Comparison of ENCODE assay signal across 1 cellular context in the genomic region with DNA sequence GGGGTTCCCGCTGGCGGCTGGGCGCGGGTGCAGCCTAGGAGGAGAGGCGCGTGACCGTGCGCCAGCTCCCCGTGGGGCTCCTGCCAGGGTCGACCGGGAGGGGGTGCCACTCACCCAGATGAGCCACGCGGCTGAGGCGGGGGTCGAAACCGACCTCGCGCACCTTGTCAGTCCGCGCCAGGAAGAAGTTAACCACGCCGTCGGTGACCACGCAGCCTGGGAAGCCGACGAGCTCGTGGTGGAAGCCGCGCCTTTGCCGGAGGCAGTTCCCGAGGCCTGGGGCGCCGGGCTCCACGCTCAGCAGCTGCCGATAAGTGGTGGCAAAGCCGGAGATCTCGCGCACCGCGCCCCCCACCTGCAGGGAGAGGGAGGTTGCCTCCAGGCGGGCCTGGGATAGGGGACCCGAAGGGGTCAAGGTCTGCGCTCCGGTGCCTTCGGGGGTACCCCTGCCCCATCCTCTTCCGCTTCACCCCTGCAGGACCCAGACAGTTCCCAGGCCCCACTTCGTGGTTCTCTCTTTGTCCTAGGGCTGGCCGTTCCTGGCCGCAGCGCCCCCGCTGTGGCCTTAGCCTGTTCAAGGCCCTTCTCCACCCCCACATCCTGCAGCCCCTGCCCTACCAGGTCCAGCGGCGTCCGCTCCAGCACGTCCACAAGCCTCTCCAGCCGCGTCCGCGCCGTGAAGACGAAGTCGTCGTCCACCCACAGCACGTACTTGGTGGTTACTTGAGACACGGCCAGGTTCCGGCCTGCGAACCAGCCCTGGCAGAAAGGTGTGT.
TF ChIP-seq lines count a peak whose summit lies in the region.

No MANE protein-coding gene starts in this region.

TF ChIP-seq in GM23338, 12 proteins besides CTCF, POLR2A, EP300 and RAD21:
- TF ChIP-seq, protein P1, sequence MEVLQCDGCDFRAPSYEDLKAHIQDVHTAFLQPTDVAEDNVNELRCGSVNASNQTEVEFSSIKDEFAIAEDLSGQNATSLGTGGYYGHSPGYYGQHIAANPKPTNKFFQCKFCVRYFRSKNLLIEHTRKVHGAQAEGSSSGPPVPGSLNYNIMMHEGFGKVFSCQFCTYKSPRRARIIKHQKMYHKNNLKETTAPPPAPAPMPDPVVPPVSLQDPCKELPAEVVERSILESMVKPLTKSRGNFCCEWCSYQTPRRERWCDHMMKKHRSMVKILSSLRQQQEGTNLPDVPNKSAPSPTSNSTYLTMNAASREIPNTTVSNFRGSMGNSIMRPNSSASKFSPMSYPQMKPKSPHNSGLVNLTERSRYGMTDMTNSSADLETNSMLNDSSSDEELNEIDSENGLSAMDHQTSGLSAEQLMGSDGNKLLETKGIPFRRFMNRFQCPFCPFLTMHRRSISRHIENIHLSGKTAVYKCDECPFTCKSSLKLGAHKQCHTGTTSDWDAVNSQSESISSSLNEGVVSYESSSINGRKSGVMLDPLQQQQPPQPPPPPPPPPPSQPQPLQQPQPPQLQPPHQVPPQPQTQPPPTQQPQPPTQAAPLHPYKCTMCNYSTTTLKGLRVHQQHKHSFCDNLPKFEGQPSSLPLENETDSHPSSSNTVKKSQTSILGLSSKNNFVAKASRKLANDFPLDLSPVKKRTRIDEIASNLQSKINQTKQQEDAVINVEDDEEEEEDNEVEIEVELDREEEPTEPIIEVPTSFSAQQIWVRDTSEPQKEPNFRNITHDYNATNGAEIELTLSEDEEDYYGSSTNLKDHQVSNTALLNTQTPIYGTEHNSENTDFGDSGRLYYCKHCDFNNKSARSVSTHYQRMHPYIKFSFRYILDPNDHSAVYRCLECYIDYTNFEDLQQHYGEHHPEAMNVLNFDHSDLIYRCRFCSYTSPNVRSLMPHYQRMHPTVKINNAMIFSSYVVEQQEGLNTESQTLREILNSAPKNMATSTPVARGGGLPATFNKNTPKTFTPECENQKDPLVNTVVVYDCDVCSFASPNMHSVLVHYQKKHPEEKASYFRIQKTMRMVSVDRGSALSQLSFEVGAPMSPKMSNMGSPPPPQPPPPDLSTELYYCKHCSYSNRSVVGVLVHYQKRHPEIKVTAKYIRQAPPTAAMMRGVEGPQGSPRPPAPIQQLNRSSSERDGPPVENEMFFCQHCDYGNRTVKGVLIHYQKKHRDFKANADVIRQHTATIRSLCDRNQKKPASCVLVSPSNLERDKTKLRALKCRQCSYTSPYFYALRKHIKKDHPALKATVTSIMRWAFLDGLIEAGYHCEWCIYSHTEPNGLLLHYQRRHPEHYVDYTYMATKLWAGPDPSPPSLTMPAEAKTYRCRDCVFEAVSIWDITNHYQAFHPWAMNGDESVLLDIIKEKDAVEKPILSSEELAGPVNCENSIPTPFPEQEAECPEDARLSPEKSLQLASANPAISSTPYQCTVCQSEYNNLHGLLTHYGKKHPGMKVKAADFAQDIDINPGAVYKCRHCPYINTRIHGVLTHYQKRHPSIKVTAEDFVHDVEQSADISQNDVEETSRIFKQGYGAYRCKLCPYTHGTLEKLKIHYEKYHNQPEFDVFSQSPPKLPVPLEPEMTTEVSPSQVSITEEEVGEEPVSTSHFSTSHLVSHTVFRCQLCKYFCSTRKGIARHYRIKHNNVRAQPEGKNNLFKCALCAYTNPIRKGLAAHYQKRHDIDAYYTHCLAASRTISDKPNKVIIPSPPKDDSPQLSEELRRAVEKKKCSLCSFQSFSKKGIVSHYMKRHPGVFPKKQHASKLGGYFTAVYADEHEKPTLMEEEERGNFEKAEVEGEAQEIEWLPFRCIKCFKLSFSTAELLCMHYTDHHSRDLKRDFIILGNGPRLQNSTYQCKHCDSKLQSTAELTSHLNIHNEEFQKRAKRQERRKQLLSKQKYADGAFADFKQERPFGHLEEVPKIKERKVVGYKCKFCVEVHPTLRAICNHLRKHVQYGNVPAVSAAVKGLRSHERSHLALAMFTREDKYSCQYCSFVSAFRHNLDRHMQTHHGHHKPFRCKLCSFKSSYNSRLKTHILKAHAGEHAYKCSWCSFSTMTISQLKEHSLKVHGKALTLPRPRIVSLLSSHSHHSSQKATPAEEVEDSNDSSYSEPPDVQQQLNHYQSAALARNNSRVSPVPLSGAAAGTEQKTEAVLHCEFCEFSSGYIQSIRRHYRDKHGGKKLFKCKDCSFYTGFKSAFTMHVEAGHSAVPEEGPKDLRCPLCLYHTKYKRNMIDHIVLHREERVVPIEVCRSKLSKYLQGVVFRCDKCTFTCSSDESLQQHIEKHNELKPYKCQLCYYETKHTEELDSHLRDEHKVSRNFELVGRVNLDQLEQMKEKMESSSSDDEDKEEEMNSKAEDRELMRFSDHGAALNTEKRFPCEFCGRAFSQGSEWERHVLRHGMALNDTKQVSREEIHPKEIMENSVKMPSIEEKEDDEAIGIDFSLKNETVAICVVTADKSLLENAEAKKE (CRISPR knock-in tag; IDR thresholded peaks at IDR 0.05), result no peak
- TF ChIP-seq ZNF331 (CRISPR knock-in tag; IDR thresholded peaks at IDR 0.05; ENCODE audit: low read depth) (no peak), EZH2 (IDR thresholded peaks at IDR 0.05; ENCODE audit: low read depth, unreplicated experiment) (peak; percentile 43), EZH2phosphoT487 (IDR thresholded peaks at IDR 0.05; ENCODE audit: unreplicated experiment) (peak; percentile 82)
